Comparison of ENCODE assay signal across 10 cellular contexts in the genomic region with DNA sequence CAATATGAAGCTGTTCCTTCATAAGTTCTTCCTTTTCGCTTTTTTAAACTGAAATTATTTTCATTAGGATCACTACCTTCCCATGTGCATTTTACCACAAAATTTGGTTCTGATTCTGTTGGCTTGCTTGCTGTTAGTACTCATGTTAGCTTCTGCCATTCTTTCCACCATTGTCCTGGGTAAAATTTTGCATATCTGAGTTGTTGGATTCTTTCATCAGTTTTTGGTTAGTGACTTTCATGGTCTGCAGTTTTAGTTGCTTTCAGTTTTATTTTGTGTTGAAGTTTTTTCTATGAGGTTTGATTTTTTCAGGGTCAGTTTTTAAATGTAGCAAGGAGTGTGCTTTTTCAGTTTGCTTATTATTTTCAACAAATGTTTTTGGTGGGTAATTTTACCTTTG.
DNase-seq lines count a peak whose midpoint lies in the region; ATAC-seq and TF ChIP-seq lines count a peak whose summit lies in the region.
"Had no signal": no experiment of that assay in that cellular context is flagged by ENCODE, and none has a peak within 500 bp of the region (broad histone marks: within the 10 kb centered on the region; RNA-seq: fewer than 3 reads in every experiment).

No MANE protein-coding gene starts in this region.

- no peak for DNase-seq in brain microvascular endothelial cell
- DNase-seq in neural progenitor cell (ENCODE audit: low spot score) = no peak
- DNase-seq in Ammon's horn (ENCODE audit: low spot score) = no peak
- no peak for DNase-seq in GM03348 (ENCODE audit: low spot score)
- DNase-seq: cerebellar nuclear complex, NCI-H526 treated with DMSO at 0.1 percent for 48 hours had no signal

- ATAC-seq in GM18502 (IDR thresholded peaks at IDR 0.05; ENCODE audit: poor library complexity, unreplicated experiment) = no peak
- ATAC-seq in HG03354 (IDR thresholded peaks at IDR 0.05; ENCODE audit: poor library complexity, severe bottlenecking, unreplicated experiment) = no peak

- H3K9ac ChIP-seq in BLaER1 = peak overlapping the region; percentile 38; the same call in 1 of the 2 replicates
- H3K9ac ChIP-seq in neural progenitor cell = no peak overlapping the region

- H3K36me3 Mint-ChIP-seq in IgD-negative memory B cell = peaks cover 9% of the 10 kb centered on the region
- peaks cover 4% of the 10 kb centered on the region for H3K36me3 Mint-ChIP-seq in neural progenitor cell

- H3K9me3 Mint-ChIP-seq in IgD-negative memory B cell = no peaks in the 10 kb centered on the region
- no peaks in the 10 kb centered on the region for H3K9me3 Mint-ChIP-seq in neural progenitor cell

- no peak overlapping the region for H3K4me3 ChIP-seq in BLaER1
- H3K4me3 ChIP-seq in brain microvascular endothelial cell (ENCODE audit: low read depth, low read length) = no peak overlapping the region
- H3K4me3 ChIP-seq in neural progenitor cell = no peak overlapping the region

- H3K27ac Mint-ChIP-seq in IgD-negative memory B cell = peak overlapping the region in 2 of 3 donors; percentile 30 to 60
- no peak overlapping the region for H3K27ac Mint-ChIP-seq in neural progenitor cell

- peak overlapping the region; percentile 65 for H3K4me2 ChIP-seq in BLaER1
- peak overlapping the region; percentile 14 for H3K4me2 ChIP-seq in neural progenitor cell

- no peak for TF ChIP-seq CTCF in brain microvascular endothelial cell (IDR thresholded peaks at IDR 0.05; ENCODE audit: low read depth, low read length, missing control alignments)
- no peak for TF ChIP-seq CTCF in neural progenitor cell (IDR thresholded peaks at IDR 0.05)

- H3K27ac ChIP-seq in BLaER1 (0 out of 2 replicates have a peak overlapping the region, but pooled peaks have one; percentile 14), brain microvascular endothelial cell (peak overlapping the region; percentile 100), neural progenitor cell (peak overlapping the region; percentile 70)

- H3K36me3 ChIP-seq in BLaER1 (peaks cover 6% of the 10 kb centered on the region; the same call in 1 of the 2 replicates), brain microvascular endothelial cell (replicated peaks) (peaks cover 31% of the 10 kb centered on the region), neural progenitor cell (no peaks in the 10 kb centered on the region)

- no peak overlapping the region for H2AFZ ChIP-seq in neural progenitor cell (replicated peaks)

- H3K79me2 ChIP-seq in neural progenitor cell (ENCODE audit: low read depth) = peaks cover 62% of the 10 kb centered on the region

- H4K20me1 ChIP-seq in BLaER1 (peaks cover 100% of the 10 kb centered on the region), neural progenitor cell (ENCODE audit: low read depth) (peaks cover 43% of the 10 kb centered on the region)

- in situ Hi-C loops in brain microvascular endothelial cell (cut with HindIII; ENCODE audit: low pct_ligation_motif_present, low sequenced_read_pairs) = no loop called here

- peaks cover 10% of the 10 kb centered on the region for H3F3A ChIP-seq in neural progenitor cell (ENCODE audit: low read depth)

- H3K4me1 Mint-ChIP-seq in IgD-negative memory B cell (peaks cover 61 to 81% (median 72%) of the 10 kb centered on the region in 3 donors), neural progenitor cell (peaks cover 83% of the 10 kb centered on the region)

- H3K27me3 Mint-ChIP-seq in IgD-negative memory B cell = no peaks in the 10 kb centered on the region
- H3K27me3 Mint-ChIP-seq in neural progenitor cell (ENCODE audit: insufficient read depth, low read depth) = no peaks in the 10 kb centered on the region

- H3K4me3 Mint-ChIP-seq in IgD-negative memory B cell (peak overlapping the region in 3 of 4 donors; percentile 5 to 75 (median 31)), neural progenitor cell (no peak overlapping the region)

- H3K27me3 ChIP-seq in BLaER1 = no peaks in the 10 kb centered on the region
- H3K27me3 ChIP-seq in brain microvascular endothelial cell (replicated peaks) = no peaks in the 10 kb centered on the region
- no peaks in the 10 kb centered on the region for H3K27me3 ChIP-seq in neural progenitor cell

- H3K9me3 ChIP-seq in BLaER1 (no peaks in the 10 kb centered on the region), neural progenitor cell (ENCODE audit: low read depth) (no peaks in the 10 kb centered on the region)

- H3K4me1 ChIP-seq in BLaER1 = peaks cover 100% of the 10 kb centered on the region
- peaks cover 59% of the 10 kb centered on the region for H3K4me1 ChIP-seq in neural progenitor cell

Comparison
In these comparisons a context has a peak if more than half of its experiments do, and no peak if none do; other contexts are left out.
1. H3K27ac ChIP-seq: peak in every context shown above with its lines; median percentile 100 in brain microvascular endothelial cell; 70 in neural progenitor cell; 14 in BLaER1.